26 cellular contexts compared by ENCODE assay signal in genomic region chr9:133046196-133046899, GRCh38. TPM values are rescaled to one million over a fixed set of nuclear protein-coding genes. Genes with fewer than 3 reads are reported as not detected.
"Had no signal": no experiment of that assay in that cellular context is flagged by ENCODE, and none has a peak within 500 bp of the region (broad histone marks: within the 10 kb centered on the region; RNA-seq: fewer than 3 reads in every experiment).

No MANE protein-coding gene starts in this region.

- H3K4me3 Mint-ChIP-seq: activated CD4-positive, alpha-beta memory T cell treated with anti-CD3 and anti-CD28 coated beads for 36 hours; activated CD4-positive, alpha-beta T cell treated with anti-CD3 and anti-CD28 coated beads, Interleukin-2, amount 10 ng/mL, durations not matched to agents 24 days and 14 days; activated naive CD8-positive, alpha-beta T cell; activated T-cell treated with anti-CD3 and anti-CD28 coated beads, Interleukin-2, amount 50 U/mL, for 4 hours; dendritic cell treated with granulocyte-macrophage colony-stimulating factor and Interleukin-4, amounts not matched to agents 40 ng/mL and 50 ng/mL, for 4 days; nephron; T-helper 1 cell treated with Interleukin-12 subunit alpha and Interleukin-12 subunit beta and Interleukin-4 antibody, amounts not matched to agents 30 μg/mL and 1 μg/mL, for 36 hours had no signal

- H3K9me3 Mint-ChIP-seq: activated CD4-positive, alpha-beta memory T cell treated with anti-CD3 and anti-CD28 coated beads for 36 hours; activated CD4-positive, alpha-beta T cell treated with anti-CD3 and anti-CD28 coated beads, Interleukin-2, amount 10 ng/mL, durations not matched to agents 24 days and 14 days; activated T-cell treated with anti-CD3 and anti-CD28 coated beads, Interleukin-2, amount 50 U/mL, for 4 hours; activated T-helper 2 cell treated with anti-CD3 and anti-CD28 coated beads, Interferon-gamma antibody, Interleukin-2, Interleukin-4, amounts not matched to agents 10 μg/mL and 5 μg/mL and 100 μg/mL, durations not matched to agents 14 hours and 24 hours and 36 hours; dendritic cell treated with granulocyte-macrophage colony-stimulating factor and Interleukin-4, amounts not matched to agents 40 ng/mL and 50 ng/mL, for 4 days; nephron; T-helper 1 cell treated with Interleukin-12 subunit alpha and Interleukin-12 subunit beta and Interleukin-4 antibody, amounts not matched to agents 30 μg/mL and 1 μg/mL, for 36 hours had no signal

- H3K27ac Mint-ChIP-seq: activated CD4-positive, alpha-beta memory T cell treated with anti-CD3 and anti-CD28 coated beads for 36 hours; activated CD4-positive, alpha-beta T cell treated with anti-CD3 and anti-CD28 coated beads, Interleukin-2, amount 10 ng/mL, durations not matched to agents 24 days and 14 days; activated naive CD8-positive, alpha-beta T cell; activated T-helper 2 cell treated with anti-CD3 and anti-CD28 coated beads, Interferon-gamma antibody, Interleukin-2, Interleukin-4, amounts not matched to agents 10 μg/mL and 5 μg/mL and 100 μg/mL, durations not matched to agents 14 hours and 24 hours and 36 hours; dendritic cell treated with granulocyte-macrophage colony-stimulating factor and Interleukin-4, amounts not matched to agents 40 ng/mL and 50 ng/mL, for 4 days; nephron; T-helper 1 cell treated with Interleukin-12 subunit alpha and Interleukin-12 subunit beta and Interleukin-4 antibody, amounts not matched to agents 30 μg/mL and 1 μg/mL, for 36 hours had no signal

- ATAC-seq: activated T-cell treated with anti-CD3 and anti-CD28 coated beads, Interleukin-2, amount 50 U/mL, for 4 hours; heart right ventricle; left lung; mucosa of descending colon had no signal

- H3K27me3 Mint-ChIP-seq: activated CD4-positive, alpha-beta memory T cell treated with anti-CD3 and anti-CD28 coated beads for 36 hours; activated CD4-positive, alpha-beta T cell treated with anti-CD3 and anti-CD28 coated beads, Interleukin-2, amount 10 ng/mL, durations not matched to agents 24 days and 14 days; activated naive CD8-positive, alpha-beta T cell; dendritic cell treated with granulocyte-macrophage colony-stimulating factor and Interleukin-4, amounts not matched to agents 40 ng/mL and 50 ng/mL, for 4 days had no signal

- DNase-seq: activated CD4-positive, alpha-beta memory T cell treated with anti-CD3 and anti-CD28 coated beads for 36 hours; activated CD4-positive, alpha-beta T cell treated with anti-CD3 and anti-CD28 coated beads, Interleukin-2, amount 10 ng/mL, durations not matched to agents 24 days and 14 days; activated CD4-positive, CD25-positive, alpha-beta regulatory T cell treated with anti-CD3 and anti-CD28 coated beads, Interleukin-2, amount 50 U/mL, for 72 hours; activated T-cell treated with anti-CD3 and anti-CD28 coated beads, Interleukin-2, amount 50 U/mL, for 4 hours; central memory CD4-positive, alpha-beta T cell; effector CD4-positive, alpha-beta T cell; esophagus squamous epithelium; foreskin melanocyte; heart right ventricle; mesendoderm; mucosa of descending colon; stimulated activated CD4-positive, alpha-beta T cell treated with anti-CD3 and anti-CD28 coated beads, Interleukin-1b, Interleukin-23, amount 100 ng/mL, for 48 hours; stimulated activated naive CD4-positive, alpha-beta T cell; T1000 had no signal

- H3K27ac ChIP-seq: ascending aorta, epithelial cell of prostate, esophagus squamous epithelium, heart right ventricle, left lung, neutrophil, parathyroid adenoma, right atrium auricular region, suprapubic skin had no signal

RNA-seq across cellular contexts. Expression of gene CEL, which starts 15.4 kb away (rescaled TPM):
- total RNA-seq: ascending aorta had no signal
